ENCODE assay signal across 23 cellular contexts in the genomic region with DNA sequence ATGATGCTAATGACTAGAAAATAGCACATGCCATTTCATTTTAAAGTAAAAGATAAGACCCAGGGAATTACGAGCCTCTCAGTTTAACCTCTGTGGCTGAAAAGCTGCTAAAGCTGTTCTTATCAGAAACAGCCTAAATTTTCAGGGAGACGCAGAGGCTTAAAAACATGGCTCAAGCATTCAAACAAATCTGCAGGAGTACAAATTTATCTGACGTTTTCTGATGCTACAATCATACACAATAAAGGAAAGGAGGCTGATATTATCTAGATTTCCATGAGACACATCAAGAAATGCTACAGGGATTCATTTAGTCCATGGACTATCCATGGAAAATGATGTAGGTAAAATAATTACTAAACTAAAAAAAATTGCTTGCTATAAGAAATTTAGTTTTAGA.
A peak's percentile ranks its signal among the peaks of the same experiment; 100 is the strongest.
DNase-seq lines count a peak whose midpoint lies in the region; ATAC-seq, FAIRE-seq and TF ChIP-seq lines count a peak whose summit lies in the region.
"Had no signal": no experiment of that assay in that cellular context is flagged by ENCODE, and none has a peak within 500 bp of the region (broad histone marks: within the 10 kb centered on the region; RNA-seq: fewer than 3 reads in every experiment).

No MANE protein-coding gene starts in this region.

- no peak overlapping the region for H3K27ac ChIP-seq in mesendoderm (ENCODE audit: low read depth, low read length)
- H3K27ac ChIP-seq: A549; BLaER1 treated with 17β-estradiol and CSF1 and Interleukin-3, amounts not matched to agents 10 nM and 100 nM had no signal

- peak; percentile 50 for DNase-seq in NCI-H82 (lab: John Stamatoyannopoulos, UW)
- DNase-seq in NCI-H82 treated with DMSO at 0.1 percent for 48 hours (lab: John Stamatoyannopoulos, UW; ENCODE audit: unreplicated experiment): no peak
- DNase-seq in GM18507 (ENCODE audit: extremely low spot score, insufficient read length, low read depth): no peak
- DNase-seq in mesendoderm: peak; percentile 5
- no peak for DNase-seq in SKM-1 (lab: John Stamatoyannopoulos, UW; ENCODE audit: unreplicated experiment)
- no peak for DNase-seq in GM12892 (ENCODE audit: insufficient read length)
- DNase-seq: 8988T; ACHN; AML-193; BE2C; CD4-positive, alpha-beta T cell; CD8-positive, alpha-beta memory T cell; DMS79; EL; GDM1; GOT3; HFFc6 had no signal

- TF ChIP-seq POLR2A in GM12892 (IDR thresholded peaks at IDR 0.05; ENCODE audit: low read depth, low read length): no peak

- no peak overlapping the region for H2BK15ac ChIP-seq in mesendoderm (replicated peaks; ENCODE audit: low read depth)

- H3K4me1 ChIP-seq in mesendoderm (ENCODE audit: control insufficient read depth, low read depth, low read length): no peaks in the 10 kb centered on the region
- H3K4me1 ChIP-seq: A549; BE2C; BLaER1 treated with 17β-estradiol and CSF1 and Interleukin-3, amounts not matched to agents 10 nM and 100 nM; HAP-1 had no signal

- H4K5ac ChIP-seq in mesendoderm (ENCODE audit: low read length): no peak overlapping the region

- H2AK5ac ChIP-seq in mesendoderm (ENCODE audit: low read length): no peak overlapping the region

- no CpG with 5 or more reads among the region's 3 CpGs for WGBS in mesendoderm (ENCODE audit: extremely low coverage, insufficient coverage, low lambda C conversion rate)

- H3K4me3 ChIP-seq in mesendoderm (ENCODE audit: low read length): no peak overlapping the region
- H3K4me3 ChIP-seq: A549; BLaER1 treated with 17β-estradiol and CSF1 and Interleukin-3, amounts not matched to agents 10 nM and 100 nM; GM12878; HAP-1 had no signal

- H3K4ac ChIP-seq in mesendoderm (ENCODE audit: low read depth, low read length): no peak overlapping the region

- H3K9ac ChIP-seq in mesendoderm (ENCODE audit: low read length): no peak overlapping the region
- H3K9ac ChIP-seq: BLaER1 treated with 17β-estradiol and CSF1 and Interleukin-3, amounts not matched to agents 10 nM and 100 nM had no signal

- H3K27me3 ChIP-seq in mesendoderm (ENCODE audit: insufficient read depth, low read length, poor library complexity): no peaks in the 10 kb centered on the region
- H3K27me3 ChIP-seq: BE2C; BLaER1 treated with 17β-estradiol and CSF1 and Interleukin-3, amounts not matched to agents 10 nM and 100 nM had no signal

- H3K79me2 ChIP-seq in mesendoderm (ENCODE audit: control insufficient read depth, insufficient read depth, low read length): no peaks in the 10 kb centered on the region

- no peak overlapping the region for H2BK5ac ChIP-seq in mesendoderm (ENCODE audit: low read length)

- no peak overlapping the region for H3K56ac ChIP-seq in mesendoderm (ENCODE audit: low read length)

- H3K36me3 ChIP-seq in mesendoderm (ENCODE audit: control insufficient read depth, insufficient read depth, low read length): no peaks in the 10 kb centered on the region
- H3K36me3 ChIP-seq: BE2C, HAP-1 had no signal

- ATAC-seq in esophagus mucosa: no peak
- ATAC-seq: A549, GM12878 had no signal

- H3K18ac ChIP-seq in mesendoderm (ENCODE audit: low read length): no peak overlapping the region

- no peak overlapping the region for H3K23ac ChIP-seq in mesendoderm (ENCODE audit: low read length)

- H3K79me1 ChIP-seq in mesendoderm (ENCODE audit: low read length): no peaks in the 10 kb centered on the region

- no peak overlapping the region for H4K8ac ChIP-seq in mesendoderm (ENCODE audit: low read depth, low read length)

- H2BK120ac ChIP-seq in mesendoderm (ENCODE audit: low read depth, low read length): no peak overlapping the region

- H3K4me2 ChIP-seq in mesendoderm (ENCODE audit: low read length): no peak overlapping the region
- H3K4me2 ChIP-seq: A549; BLaER1 treated with 17β-estradiol and CSF1 and Interleukin-3, amounts not matched to agents 10 nM and 100 nM had no signal

- FAIRE-seq in GM18507 (lab: Jason Lieb, UNC): peak; percentile 9
- no peak for FAIRE-seq in GM12892 (lab: Jason Lieb, UNC)
- FAIRE-seq: A549, GM12878, H54 had no signal

Comparison
In these comparisons a context has a peak if more than half of its experiments do, and no peak if none do; other contexts are left out.
1. DNase-seq: peak in NCI-H82 (single experiment) and mesendoderm (single experiment); none in NCI-H82 treated with DMSO at 0.1 percent for 48 hours (single experiment), GM18507 (single experiment), SKM-1 (single experiment) and GM12892 (single experiment).